ENCODE assay signal across 8 cellular contexts in genomic region chr2:9555338-9556120, GRCh38. TPM values are rescaled to one million over a fixed set of nuclear protein-coding genes. Genes with fewer than 3 reads are reported as not detected.
A peak's percentile ranks its signal among the peaks of the same experiment; 100 is the strongest.
DNase-seq lines count a peak whose midpoint lies in the region; ATAC-seq and TF ChIP-seq lines count a peak whose summit lies in the region.

TSS of gene ADAM17 (minus strand) at chr2:9555830. CDS start at chr2:9555605, 225 bp downstream.

- DNase-seq in DMS53 treated with DMSO at 0.1 percent for 48 hours (lab: John Stamatoyannopoulos, UW; ENCODE audit: unreplicated experiment) (peak; percentile 85), myocyte (ENCODE audit: low read depth) (peak; percentile 97)
- DNase-seq in Jurkat, Clone E6-1 (ENCODE audit: low read depth, low spot score) = peak; percentile 81
- DNase-seq in activated T-cell treated with anti-CD3 and anti-CD28 coated beads, Interleukin-2, amount 50 U/mL, for 4 hours = peak; percentile 74
- DNase-seq in stimulated activated CD8-positive, alpha-beta memory T cell treated with anti-CD3 and anti-CD28 coated beads, Interleukin-7, amount 100 ng/mL, for 48 hours (ENCODE audit: extremely low read depth in 1 of 2, low read depth in 1 of 2) = peak; percentile 84 to 93

- peak within 1 kb of the TSS; percentile 92 for H3K4me3 ChIP-seq in Jurkat, Clone E6-1 (ENCODE audit: low read length)

- H3K4me1 Mint-ChIP-seq in activated T-cell treated with anti-CD3 and anti-CD28 coated beads, Interleukin-2, amount 50 U/mL, for 4 hours (ENCODE audit: low read depth) = peaks cover 47% of the 10 kb centered on the region

- no peaks in the 10 kb centered on the region for H3K27me3 Mint-ChIP-seq in activated T-cell treated with anti-CD3 and anti-CD28 coated beads, Interleukin-2, amount 50 U/mL, for 4 hours (ENCODE audit: low read depth)

- H3K4me3 Mint-ChIP-seq in activated T-cell treated with anti-CD3 and anti-CD28 coated beads, Interleukin-2, amount 50 U/mL, for 4 hours = peak within 1 kb of the TSS; percentile 99

- H3K9me3 Mint-ChIP-seq in activated T-cell treated with anti-CD3 and anti-CD28 coated beads, Interleukin-2, amount 50 U/mL, for 4 hours = no peaks in the 10 kb centered on the region

- peaks cover 5% of the 10 kb centered on the region for H3K36me3 Mint-ChIP-seq in activated T-cell treated with anti-CD3 and anti-CD28 coated beads, Interleukin-2, amount 50 U/mL, for 4 hours (ENCODE audit: insufficient read depth)

- ATAC-seq in GM21619 (IDR thresholded peaks at IDR 0.05; ENCODE audit: unreplicated experiment) (peak; percentile 85), esophagus mucosa (peak; percentile 97)
- peak; percentile 88 to 93 for ATAC-seq in activated T-cell treated with anti-CD3 and anti-CD28 coated beads, Interleukin-2, amount 50 U/mL, for 4 hours

TF ChIP-seq in PFSK-1, 5 proteins besides CTCF, POLR2A, EP300 and RAD21:
- peak; percentile 19; the same call in 1 of the 2 replicates for TF ChIP-seq TAF1 (IDR thresholded peaks at IDR 0.05; ENCODE audit: borderline replicate concordance, insufficient read depth, low read length)
- peak; percentile 84 for TF ChIP-seq POLR2AphosphoS5 (IDR thresholded peaks at IDR 0.05; ENCODE audit: low read depth, low read length)
- no peak for TF ChIP-seq FOXP2 (optimal IDR thresholded peaks at IDR 0.05; ENCODE audit: borderline replicate concordance, extremely low read depth, extremely low read length, insufficient read depth)
- 0 out of 4 replicates have a peak, but pooled peaks of 1 of the 2 experiments have one; percentile 10 for TF ChIP-seq REST (IDR thresholded peaks at IDR 0.05; ENCODE audit: insufficient read depth in 1 of 2, low read depth in 2 of 2, low read length in 2 of 2)
- TF ChIP-seq SIN3A (IDR thresholded peaks at IDR 0.05; ENCODE audit: borderline replicate concordance, insufficient read depth, low read length) = peak; percentile 28; the same call in 1 of the 2 replicates
TF ChIP-seq in PFSK-1: peak in this region for 4.

RNA-seq across cellular contexts. Expression of gene ADAM17, which starts in this region (rescaled TPM):
- polyA plus RNA-seq in Jurkat, Clone E6-1 (2012; ENCODE audit: insufficient read depth, insufficient read length) = 11.1 TPM
- 33.0 TPM for polyA plus RNA-seq in PFSK-1 (2012; ENCODE audit: insufficient read length, low read depth)
- 10 to 100 TPM; 19.6 to 42.0 (median 21.6) TPM for total RNA-seq in activated T-cell treated with anti-CD3 and anti-CD28 coated beads, Interleukin-2, amount 50 U/mL, for 4 hours
- total RNA-seq in esophagus mucosa (27.5 TPM), myocyte (45.7 and 64.9 TPM in 2 replicates)
- polyA plus RNA-seq in myocyte (2012) = 35.0 TPM

Comparison
In these comparisons a context has a peak if more than half of its experiments do, and no peak if none do; other contexts are left out.
1. Peak in every context shown above with its lines: DNase-seq, ATAC-seq and H3K4me3 ChIP-seq.